In genomic region chr9:129072171-129072570, GRCh38 we compare ENCODE assay signal across 14 cellular contexts. TPM values are rescaled to one million over a fixed set of nuclear protein-coding genes. Genes with fewer than 3 reads are reported as not detected.
A peak's percentile ranks its signal among the peaks of the same experiment; 100 is the strongest.
DNase-seq lines count a peak whose midpoint lies in the region; ATAC-seq lines count a peak whose summit lies in the region.
"Had no signal": no experiment of that assay in that cellular context is flagged by ENCODE, and none has a peak within 500 bp of the region (broad histone marks: within the 10 kb centered on the region; RNA-seq: fewer than 3 reads in every experiment).

No MANE protein-coding gene starts in this region.

- no peaks in the 10 kb centered on the region for H3K9me3 Mint-ChIP-seq in activated CD8-positive, alpha-beta T cell treated with anti-CD3 and anti-CD28 coated beads, Interleukin-2, amount 10 ng/mL, durations not matched to agents 7 days and 5 days (ENCODE audit: insufficient read depth)
- no peaks in the 10 kb centered on the region for H3K9me3 Mint-ChIP-seq in stimulated activated effector memory CD8-positive, alpha-beta T cell treated with anti-CD3 and anti-CD28 coated beads, Interleukin-12 subunit alpha, Interleukin-12 subunit beta, amount 100 ng/mL, for 72 hours
- H3K9me3 Mint-ChIP-seq: CD14-positive monocyte; IgD-negative memory B cell; natural killer cell; stimulated activated memory B cell treated with anti-CD40 and anti-IgM and Interleukin-4, amounts not matched to agents 10 μg/mL and 1 μg/mL and 100 μg/mL, for 72 hours had no signal

- DNase-seq in DMS 273 (lab: John Stamatoyannopoulos, UW; ENCODE audit: unreplicated experiment) (peak; percentile 16), DMS 273 treated with DMSO at 0.1 percent for 48 hours (lab: John Stamatoyannopoulos, UW) (no peak), SW 1271 (lab: John Stamatoyannopoulos, UW) (no peak)
- DNase-seq in activated CD8-positive, alpha-beta T cell treated with anti-CD3 and anti-CD28 coated beads, Interleukin-2, amount 10 ng/mL, durations not matched to agents 7 days and 5 days: no peak
- DNase-seq in stimulated activated effector memory CD8-positive, alpha-beta T cell treated with anti-CD3 and anti-CD28 coated beads, Interleukin-12 subunit alpha, Interleukin-12 subunit beta, amount 100 ng/mL, for 72 hours (ENCODE audit: low spot score in 2 of 2): no peak
- DNase-seq: 8988T, natural killer cell, NCI-H2081, NCI-H524 treated with DMSO at 0.1 percent for 48 hours, trophoblast cell had no signal

- POLR2A ChIA-PET in activated CD8-positive, alpha-beta T cell treated with anti-CD3 and anti-CD28 coated beads, Interleukin-2, amount 10 ng/mL, durations not matched to agents 7 days and 5 days (lab: Charles Lee): interaction anchor here (1.2 kb wide), 1 partner anchor 242 kb away, joined by 4 read pairs; the partner anchor contains the start of gene SPOUT1

- ATAC-seq in activated CD8-positive, alpha-beta T cell treated with anti-CD3 and anti-CD28 coated beads, Interleukin-2, amount 10 ng/mL, durations not matched to agents 7 days and 5 days: no peak
- ATAC-seq in stimulated activated effector memory CD8-positive, alpha-beta T cell treated with anti-CD3 and anti-CD28 coated beads, Interleukin-12 subunit alpha, Interleukin-12 subunit beta, amount 100 ng/mL, for 72 hours: no peak
- no peak for ATAC-seq in activated CD4-positive, CD25-positive, alpha-beta regulatory T cell treated with anti-CD3 and anti-CD28 coated beads, Interleukin-2, amount 50 U/mL, for 24 hours
- ATAC-seq: natural killer cell; stimulated activated memory B cell treated with anti-CD40 and anti-IgM and Interleukin-4, amounts not matched to agents 10 μg/mL and 1 μg/mL and 100 μg/mL, for 72 hours had no signal

- no peaks in the 10 kb centered on the region for H3K27me3 Mint-ChIP-seq in activated CD8-positive, alpha-beta T cell treated with anti-CD3 and anti-CD28 coated beads, Interleukin-2, amount 10 ng/mL, durations not matched to agents 7 days and 5 days (ENCODE audit: low read depth)
- H3K27me3 Mint-ChIP-seq: IgD-negative memory B cell; stimulated activated memory B cell treated with anti-CD40 and anti-IgM and Interleukin-4, amounts not matched to agents 10 μg/mL and 1 μg/mL and 100 μg/mL, for 72 hours had no signal

- peaks cover 16% of the 10 kb centered on the region for H3K36me3 Mint-ChIP-seq in activated CD8-positive, alpha-beta T cell treated with anti-CD3 and anti-CD28 coated beads, Interleukin-2, amount 10 ng/mL, durations not matched to agents 7 days and 5 days (ENCODE audit: low read depth)
- peaks cover 7% of the 10 kb centered on the region for H3K36me3 Mint-ChIP-seq in stimulated activated effector memory CD8-positive, alpha-beta T cell treated with anti-CD3 and anti-CD28 coated beads, Interleukin-12 subunit alpha, Interleukin-12 subunit beta, amount 100 ng/mL, for 72 hours
- H3K36me3 Mint-ChIP-seq: IgD-negative memory B cell, natural killer cell had no signal

- H3K4me3 Mint-ChIP-seq in activated CD8-positive, alpha-beta T cell treated with anti-CD3 and anti-CD28 coated beads, Interleukin-2, amount 10 ng/mL, durations not matched to agents 7 days and 5 days: no peak overlapping the region
- no peak overlapping the region for H3K4me3 Mint-ChIP-seq in stimulated activated effector memory CD8-positive, alpha-beta T cell treated with anti-CD3 and anti-CD28 coated beads, Interleukin-12 subunit alpha, Interleukin-12 subunit beta, amount 100 ng/mL, for 72 hours
- H3K4me3 Mint-ChIP-seq: CD14-positive monocyte; IgD-negative memory B cell; natural killer cell; stimulated activated memory B cell treated with anti-CD40 and anti-IgM and Interleukin-4, amounts not matched to agents 10 μg/mL and 1 μg/mL and 100 μg/mL, for 72 hours had no signal

- H3K27ac Mint-ChIP-seq in activated CD8-positive, alpha-beta T cell treated with anti-CD3 and anti-CD28 coated beads, Interleukin-2, amount 10 ng/mL, durations not matched to agents 7 days and 5 days: peak overlapping the region; percentile 56
- H3K27ac Mint-ChIP-seq in stimulated activated effector memory CD8-positive, alpha-beta T cell treated with anti-CD3 and anti-CD28 coated beads, Interleukin-12 subunit alpha, Interleukin-12 subunit beta, amount 100 ng/mL, for 72 hours: peak overlapping the region; percentile 72
- H3K27ac Mint-ChIP-seq: natural killer cell; stimulated activated memory B cell treated with anti-CD40 and anti-IgM and Interleukin-4, amounts not matched to agents 10 μg/mL and 1 μg/mL and 100 μg/mL, for 72 hours had no signal

- peaks cover 58% of the 10 kb centered on the region for H3K4me1 Mint-ChIP-seq in activated CD8-positive, alpha-beta T cell treated with anti-CD3 and anti-CD28 coated beads, Interleukin-2, amount 10 ng/mL, durations not matched to agents 7 days and 5 days (ENCODE audit: low read depth)
- H3K4me1 Mint-ChIP-seq in stimulated activated effector memory CD8-positive, alpha-beta T cell treated with anti-CD3 and anti-CD28 coated beads, Interleukin-12 subunit alpha, Interleukin-12 subunit beta, amount 100 ng/mL, for 72 hours: peaks cover 38% of the 10 kb centered on the region

- CTCF ChIA-PET in activated CD8-positive, alpha-beta T cell treated with anti-CD3 and anti-CD28 coated beads, Interleukin-2, amount 10 ng/mL, durations not matched to agents 7 days and 5 days (lab: Charles Lee): interaction anchor here (1.6 kb wide), 1 partner anchor 66 kb away, joined by 4 read pairs; no protein-coding TSS in a partner anchor

RNA-seq across cellular contexts. Expression of gene DOLPP1, which starts 8.7 kb away (rescaled TPM):
- total RNA-seq in activated CD8-positive, alpha-beta T cell treated with anti-CD3 and anti-CD28 coated beads, Interleukin-2, amount 10 ng/mL, durations not matched to agents 7 days and 5 days: 10 to 100 TPM; 15.9 to 18.8 TPM

RNA-seq across cellular contexts. Expression of gene MIGA2, which starts 35.7 kb away (rescaled TPM):
- total RNA-seq in activated CD8-positive, alpha-beta T cell treated with anti-CD3 and anti-CD28 coated beads, Interleukin-2, amount 10 ng/mL, durations not matched to agents 7 days and 5 days: 10 to 100 TPM; 38.3 to 45.6 TPM

RNA-seq across cellular contexts. Expression of gene CRAT, which starts 38.4 kb away (rescaled TPM):
- total RNA-seq in activated CD8-positive, alpha-beta T cell treated with anti-CD3 and anti-CD28 coated beads, Interleukin-2, amount 10 ng/mL, durations not matched to agents 7 days and 5 days: 10 to 100 TPM; 21.9 to 22.2 TPM

RNA-seq across cellular contexts. Expression of gene PTPA, which starts 39.0 kb away (rescaled TPM):
- total RNA-seq in activated CD8-positive, alpha-beta T cell treated with anti-CD3 and anti-CD28 coated beads, Interleukin-2, amount 10 ng/mL, durations not matched to agents 7 days and 5 days: 100 to 1,000 TPM; 114 to 125 TPM

RNA-seq across cellular contexts. Expression of gene SH3GLB2, which starts 44.0 kb away (rescaled TPM):
- 100 to 1,000 TPM; 107 to 109 TPM for total RNA-seq in activated CD8-positive, alpha-beta T cell treated with anti-CD3 and anti-CD28 coated beads, Interleukin-2, amount 10 ng/mL, durations not matched to agents 7 days and 5 days
